ENCODE assay signal across 2 cellular contexts in genomic region chr6:41734666-41735426, GRCh38.
TF ChIP-seq lines count a peak whose summit lies in the region.

No MANE protein-coding gene starts in this region.

TF ChIP-seq in HCT116, 20 proteins besides CTCF, POLR2A, EP300 and RAD21:
- TF ChIP-seq YY1 (IDR thresholded peaks at IDR 0.05; ENCODE audit: extremely low read depth, insufficient replicate concordance, low read depth, low read length) (no peak), FOSL1 (IDR thresholded peaks at IDR 0.05; ENCODE audit: low read depth) (no peak), TCF7L2 (IDR thresholded peaks at IDR 0.05; ENCODE audit: borderline replicate concordance, extremely low read depth, insufficient read depth, insufficient read length) (no peak), SP1 (IDR thresholded peaks at IDR 0.05; ENCODE audit: low read depth) (0 out of 2 replicates have a peak, but pooled peaks have one; percentile 18), EZH2phosphoT487 (IDR thresholded peaks at IDR 0.05; ENCODE audit: borderline replicate concordance) (no peak), ELF1 (IDR thresholded peaks at IDR 0.05; ENCODE audit: borderline replicate concordance, low read depth) (no peak), EGR1 (IDR thresholded peaks at IDR 0.05; ENCODE audit: low read depth) (peak; percentile 49; the same call in 1 of the 2 replicates), JUND (IDR thresholded peaks at IDR 0.05) (no peak), REST (IDR thresholded peaks at IDR 0.05; ENCODE audit: low read depth) (no peak), ATF3 (IDR thresholded peaks at IDR 0.05) (no peak), ZFX (IDR thresholded peaks at IDR 0.05) (peak; percentile 46; the same call in 1 of the 2 replicates), SIN3A (IDR thresholded peaks at IDR 0.05; ENCODE audit: low read depth) (no peak), MAX (IDR thresholded peaks at IDR 0.05) (0 out of 2 replicates have a peak, but pooled peaks have one; percentile 29), SRF (IDR thresholded peaks at IDR 0.05; ENCODE audit: low read depth) (no peak), CEBPB (IDR thresholded peaks at IDR 0.05; ENCODE audit: low read depth) (no peak), POLR2AphosphoS5 (IDR thresholded peaks at IDR 0.05; ENCODE audit: low read depth, low read length) (peak; percentile 60; the same call in 1 of the 2 replicates), EZH2 (IDR thresholded peaks at IDR 0.05) (no peak), ZBTB33 (IDR thresholded peaks at IDR 0.05; ENCODE audit: extremely low read depth, insufficient replicate concordance, low read length) (no peak)
TF ChIP-seq in HCT116: peak in this region for 5.

TF ChIP-seq in GM12878, 131 proteins besides CTCF, POLR2A, EP300 and RAD21 (continues in another document):
- TF ChIP-seq SIX5 (IDR thresholded peaks at IDR 0.05; ENCODE audit: low read depth, low read length, severe bottlenecking) (no peak), ZBTB33 (IDR thresholded peaks at IDR 0.05) (no peak), GATAD2B (conservative IDR thresholded peaks at IDR 0.05; ENCODE audit: low read depth) (peak; percentile 91; the same call in 1 of the 2 replicates), MEF2B (IDR thresholded peaks at IDR 0.05; ENCODE audit: partially characterized antibody, poor library complexity, severe bottlenecking) (no peak), E4F1 (IDR thresholded peaks at IDR 0.05; ENCODE audit: borderline replicate concordance, partially characterized antibody) (no peak), ATF7 (IDR thresholded peaks at IDR 0.05; ENCODE audit: low read depth) (no peak), CHD2 (IDR thresholded peaks at IDR 0.05; ENCODE audit: borderline replicate concordance, low read depth, low read length) (no peak), SMC3 (IDR thresholded peaks at IDR 0.05; ENCODE audit: borderline replicate concordance, low read length) (no peak), HDGF (IDR thresholded peaks at IDR 0.05) (peak; percentile 61; the same call in 1 of the 2 replicates), KDM1A (IDR thresholded peaks at IDR 0.05; ENCODE audit: borderline replicate concordance) (no peak), DPF2 (IDR thresholded peaks at IDR 0.05) (peak; percentile 84; the same call in 1 of the 2 replicates), MTA2 (IDR thresholded peaks at IDR 0.05; ENCODE audit: low read depth) (0 out of 2 replicates have a peak, but pooled peaks have one; percentile 12), EED (IDR thresholded peaks at IDR 0.05; ENCODE audit: low read depth) (no peak; the same call in 1 of the 2 replicates), BMI1 (IDR thresholded peaks at IDR 0.05; ENCODE audit: borderline replicate concordance) (no peak), NR2F1 (conservative IDR thresholded peaks at IDR 0.05) (peak; percentile 75; the same call in 1 of the 2 replicates), CUX1 (IDR thresholded peaks at IDR 0.05; ENCODE audit: insufficient replicate concordance, low read depth, low read length) (no peak), FOXM1 (IDR thresholded peaks at IDR 0.05; ENCODE audit: low read depth, low read length) (no peak), SP1 (IDR thresholded peaks at IDR 0.05; ENCODE audit: low read depth, low read length) (peak; percentile 53), ZNF622 (IDR thresholded peaks at IDR 0.05) (no peak), YY1 (IDR thresholded peaks at IDR 0.05; ENCODE audit: low read depth, low read length) (0 out of 2 replicates have a peak, but pooled peaks have one; percentile 6), CEBPZ (IDR thresholded peaks at IDR 0.05; ENCODE audit: low read depth, low read length) (no peak), HDAC2 (IDR thresholded peaks at IDR 0.05) (no peak), BACH1 (IDR thresholded peaks at IDR 0.05; ENCODE audit: borderline replicate concordance) (peak; percentile 55; the same call in 1 of the 2 replicates), NBN (IDR thresholded peaks at IDR 0.05) (no peak; the same call in 1 of the 2 replicates), IRF5 (IDR thresholded peaks at IDR 0.05; ENCODE audit: borderline replicate concordance) (no peak), ZNF274 (IDR thresholded peaks at IDR 0.05; ENCODE audit: insufficient read depth, insufficient read length) (no peak), RELA (IDR thresholded peaks at IDR 0.05; ENCODE audit: borderline replicate concordance, partially characterized antibody) (no peak), CREB1 (IDR thresholded peaks at IDR 0.05; ENCODE audit: low read depth) (no peak), EGR1 (IDR thresholded peaks at IDR 0.05; ENCODE audit: borderline replicate concordance in 1 of 2, low read depth in 2 of 2, low read length in 2 of 2) (peak in 1 of 2 experiments; percentile 77; a peak in 2 of 3 replicates), ZSCAN29 (IDR thresholded peaks at IDR 0.05) (no peak), BRCA1 (IDR thresholded peaks at IDR 0.05; ENCODE audit: low read depth, low read length) (no peak), ZNF207 (IDR thresholded peaks at IDR 0.05; ENCODE audit: borderline replicate concordance) (peak; percentile 50; the same call in 1 of the 2 replicates), SKIL (IDR thresholded peaks at IDR 0.05; ENCODE audit: low read depth, poor library complexity, severe bottlenecking) (no peak), USF2 (IDR thresholded peaks at IDR 0.05; ENCODE audit: borderline replicate concordance, low read depth, low read length) (no peak), SRF (IDR thresholded peaks at IDR 0.05; ENCODE audit: low read depth in 2 of 2, low read length in 2 of 2) (no peak)
